8 cellular contexts compared by ENCODE assay signal in genomic region chr6:158816803-158817202, GRCh38. TPM values are rescaled to one million over a fixed set of nuclear protein-coding genes. Genes with fewer than 3 reads are reported as not detected.
DNase-seq lines count a peak whose midpoint lies in the region; ATAC-seq and TF ChIP-seq lines count a peak whose summit lies in the region.
"Not testable (repeated sequence)": the region's sequence is repeated elsewhere in the genome, so short reads cannot be mapped to it uniquely, and the experiment has no call there.

No MANE protein-coding gene starts in this region.

- not testable (repeated sequence) for H2BK5ac ChIP-seq in trophoblast cell (ENCODE audit: low read depth, low read length, poor library complexity)

- H3K27ac Mint-ChIP-seq in CD8-positive, alpha-beta memory T cell = peak overlapping the region; percentile 88 to 100 (median 99)
- H3K27ac Mint-ChIP-seq in activated CD4-positive, alpha-beta memory T cell treated with anti-CD3 and anti-CD28 coated beads for 36 hours = peak overlapping the region; percentile 99
- peak overlapping the region; percentile 97 for H3K27ac Mint-ChIP-seq in MCF 10A (ENCODE audit: low read depth, unreplicated experiment)

- TF ChIP-seq CTCF in MCF 10A (IDR thresholded peaks at IDR 0.05; ENCODE audit: unreplicated experiment); fibroblast of pulmonary artery (IDR thresholded peaks at IDR 0.05; ENCODE audit: low read length, missing control alignments); lower lobe of right lung (IDR thresholded peaks at IDR 0.05); tibial nerve (IDR thresholded peaks at IDR 0.05): not testable (repeated sequence)

- peak overlapping the region; percentile 52 for H3K4ac ChIP-seq in trophoblast cell (ENCODE audit: low read depth, low read length)

- H3K27ac ChIP-seq in CD8-positive, alpha-beta memory T cell (ENCODE audit: low read depth, low read length) = peak overlapping the region; percentile 99
- H3K27ac ChIP-seq in lower lobe of right lung (peak overlapping the region; percentile 97), trophoblast cell (ENCODE audit: low read depth, low read length) (peak overlapping the region; percentile 18), tibial nerve (peak overlapping the region; percentile 94 to 99 (median 97))

- H4K8ac ChIP-seq in trophoblast cell (ENCODE audit: low read depth, low read length) = not testable (repeated sequence)

- H3K18ac ChIP-seq in trophoblast cell (ENCODE audit: low read length) = not testable (repeated sequence)

- H3K79me2 ChIP-seq in trophoblast cell (ENCODE audit: control insufficient read depth, insufficient read depth, low read length, poor library complexity) = peaks cover 36% of the 10 kb centered on the region

- not testable (repeated sequence) for H3K23ac ChIP-seq in trophoblast cell (ENCODE audit: low read length)

- not testable (repeated sequence) for H3K27me3 Mint-ChIP-seq in CD8-positive, alpha-beta memory T cell; activated CD4-positive, alpha-beta memory T cell treated with anti-CD3 and anti-CD28 coated beads for 36 hours; MCF 10A (ENCODE audit: insufficient read depth, unreplicated experiment)

- intact Hi-C loops in activated CD4-positive, alpha-beta memory T cell treated with anti-CD3 and anti-CD28 coated beads for 36 hours (cut with micrococcal nuclease) = loop anchor here (1.0 to 2.0 kb wide), 7 partner anchors 24 to 290 kb away; no protein-coding TSS in a partner anchor
- intact Hi-C loops in MCF 10A (cut with micrococcal nuclease) = loop anchor here (1.0 kb wide), 1 partner anchor 113 kb away; no protein-coding TSS in a partner anchor
- intact Hi-C loops in lower lobe of right lung (cut with DNase I) = not testable (repeated sequence)

- not testable (repeated sequence) for H3K14ac ChIP-seq in trophoblast cell (ENCODE audit: low read length)

- H3K4me3 ChIP-seq in CD8-positive, alpha-beta memory T cell (ENCODE audit: low read length) = peak overlapping the region; percentile 94
- H3K4me3 ChIP-seq in MG63 = peak overlapping the region; percentile 74
- H3K4me3 ChIP-seq in fibroblast of pulmonary artery (replicated peaks; ENCODE audit: low read depth, low read length) = peak overlapping the region; percentile 67
- H3K4me3 ChIP-seq in lower lobe of right lung = peak overlapping the region; percentile 82
- peak overlapping the region; percentile 61 for H3K4me3 ChIP-seq in trophoblast cell (ENCODE audit: low read depth, low read length)
- peak overlapping the region; percentile 60 to 92 (median 76) for H3K4me3 ChIP-seq in tibial nerve

- H3K4me2 ChIP-seq in trophoblast cell (ENCODE audit: low read length) = peak overlapping the region; percentile 73

- H3K9me3 ChIP-seq in CD8-positive, alpha-beta memory T cell (ENCODE audit: low read length); MG63; lower lobe of right lung; trophoblast cell (ENCODE audit: insufficient read depth, low read depth, low read length); tibial nerve: not testable (repeated sequence)

- not testable (repeated sequence) for H3K27me3 ChIP-seq in CD8-positive, alpha-beta memory T cell (ENCODE audit: insufficient read depth, low read length, poor library complexity, severe bottlenecking); MG63; lower lobe of right lung (ENCODE audit: low read depth); trophoblast cell (ENCODE audit: insufficient read depth, low read length); tibial nerve

- POLR2A ChIA-PET in CD8-positive, alpha-beta memory T cell (lab: Charles Lee) = interaction anchor here (0.7 to 2.2 kb wide), 5 partner anchors 9 to 53 kb away, joined by 3 to 28 read pairs (median 7); no protein-coding TSS in a partner anchor
- POLR2A ChIA-PET in activated CD4-positive, alpha-beta memory T cell treated with anti-CD3 and anti-CD28 coated beads for 36 hours (lab: Charles Lee) = interaction anchor here (1.0 to 2.1 kb wide), 4 partner anchors 8 to 164 kb away, joined by 3 to 15 read pairs (median 7); no protein-coding TSS in a partner anchor
- POLR2A ChIA-PET in MCF 10A (lab: Yijun Ruan, JAX) = interaction anchor here (0.6 to 2.2 kb wide), 22 partner anchors 8 to 184 kb away, joined by 3 to 35 read pairs (median 4); partner anchors contain the start of gene RSPH3

- H3K36me3 ChIP-seq in CD8-positive, alpha-beta memory T cell (ENCODE audit: insufficient read depth, low read length); lower lobe of right lung; tibial nerve: not testable (repeated sequence)
- H3K36me3 ChIP-seq in MG63 = peaks cover 59% of the 10 kb centered on the region
- peaks cover 23% of the 10 kb centered on the region in 2 experiments for H3K36me3 ChIP-seq in trophoblast cell (ENCODE audit: control insufficient read depth in 1 of 2, insufficient read depth in 2 of 2, low read length in 2 of 2)

- not testable (repeated sequence) for DNase-seq in CD8-positive, alpha-beta memory T cell; MG63; activated CD4-positive, alpha-beta memory T cell treated with anti-CD3 and anti-CD28 coated beads for 36 hours; MCF 10A (ENCODE audit: unreplicated experiment); fibroblast of pulmonary artery (ENCODE audit: low read depth); lower lobe of right lung; trophoblast cell; tibial nerve (ENCODE audit: low spot score in 2 of 2)

- H3K79me1 ChIP-seq in trophoblast cell (ENCODE audit: low read length) = peaks cover 16% of the 10 kb centered on the region

- no CpG with 5 or more reads among the region's 7 CpGs for WGBS in trophoblast cell (ENCODE audit: extremely low coverage, insufficient coverage, insufficient read length)
- WGBS in tibial nerve, 2 donors = 57 to 65% methylated on average over 7 of the region's 7 CpGs

- not testable (repeated sequence) for TF ChIP-seq POLR2A in tibial nerve (IDR thresholded peaks at IDR 0.05)

- not testable (repeated sequence) for H4K12ac ChIP-seq in trophoblast cell (ENCODE audit: low read depth, low read length)

- not testable (repeated sequence) for H3K9me3 Mint-ChIP-seq in CD8-positive, alpha-beta memory T cell; activated CD4-positive, alpha-beta memory T cell treated with anti-CD3 and anti-CD28 coated beads for 36 hours; MCF 10A (ENCODE audit: unreplicated experiment)

- not testable (repeated sequence) for H3K9ac ChIP-seq in trophoblast cell (ENCODE audit: low read length)

- not testable (repeated sequence) for H2AFZ ChIP-seq in trophoblast cell (ENCODE audit: insufficient read depth, low read length, poor library complexity)

- TF ChIP-seq EP300 in tibial nerve (IDR thresholded peaks at IDR 0.05) = not testable (repeated sequence)

- peaks cover 21 to 63% (median 28%) of the 10 kb centered on the region in 3 donors for H3K36me3 Mint-ChIP-seq in CD8-positive, alpha-beta memory T cell
- peaks cover 57% of the 10 kb centered on the region for H3K36me3 Mint-ChIP-seq in activated CD4-positive, alpha-beta memory T cell treated with anti-CD3 and anti-CD28 coated beads for 36 hours
- H3K36me3 Mint-ChIP-seq in MCF 10A (ENCODE audit: insufficient read depth, unreplicated experiment) = peaks cover 39% of the 10 kb centered on the region

- peaks cover 62% of the 10 kb centered on the region for H3K4me1 ChIP-seq in CD8-positive, alpha-beta memory T cell (ENCODE audit: insufficient read depth, low read length)
- peaks cover 47% of the 10 kb centered on the region for H3K4me1 ChIP-seq in lower lobe of right lung
- peaks cover 7 to 26% of the 10 kb centered on the region in 2 experiments for H3K4me1 ChIP-seq in trophoblast cell (ENCODE audit: control insufficient read depth in 1 of 2, insufficient read depth in 2 of 2, low read length in 2 of 2)
- H3K4me1 ChIP-seq in tibial nerve = peaks cover 0 to 59% (median 40%) of the 10 kb centered on the region in 4 donors

- peaks cover 59 to 67% (median 62%) of the 10 kb centered on the region in 3 donors for H3K4me1 Mint-ChIP-seq in CD8-positive, alpha-beta memory T cell
- H3K4me1 Mint-ChIP-seq in activated CD4-positive, alpha-beta memory T cell treated with anti-CD3 and anti-CD28 coated beads for 36 hours (ENCODE audit: low read depth) = peaks cover 59% of the 10 kb centered on the region
- H3K4me1 Mint-ChIP-seq in MCF 10A (ENCODE audit: insufficient read depth, unreplicated experiment) = peaks cover 34% of the 10 kb centered on the region

- ATAC-seq in lower lobe of right lung = not testable (repeated sequence)

- not testable (repeated sequence) for BruUV-seq in MCF 10A (replicated peaks; lab: Mats Ljungman, UMichigan)

- H3K4me3 Mint-ChIP-seq in CD8-positive, alpha-beta memory T cell = peak overlapping the region; percentile 98 to 100 (median 99)
- H3K4me3 Mint-ChIP-seq in activated CD4-positive, alpha-beta memory T cell treated with anti-CD3 and anti-CD28 coated beads for 36 hours = peak overlapping the region; percentile 100
- H3K4me3 Mint-ChIP-seq in MCF 10A (ENCODE audit: unreplicated experiment) = peak overlapping the region; percentile 97

- not testable (repeated sequence) for H2BK120ac ChIP-seq in trophoblast cell (ENCODE audit: insufficient read depth, low read length, poor library complexity)

- not testable (repeated sequence) for H2AK5ac ChIP-seq in trophoblast cell (ENCODE audit: low read length)

- H2BK12ac ChIP-seq in trophoblast cell (ENCODE audit: low read length) = not testable (repeated sequence)

- not testable (repeated sequence) for H4K91ac ChIP-seq in trophoblast cell (ENCODE audit: low read depth, low read length)

- CTCF ChIA-PET in CD8-positive, alpha-beta memory T cell (lab: Charles Lee) = interaction anchor here (0.9 to 1.5 kb wide), 4 partner anchors 9 to 100 kb away, joined by 3 to 5 read pairs (median 4); no protein-coding TSS in a partner anchor
- CTCF ChIA-PET in activated CD4-positive, alpha-beta memory T cell treated with anti-CD3 and anti-CD28 coated beads for 36 hours (lab: Charles Lee) = interaction anchor here (0.8 to 0.9 kb wide), 2 partner anchors 37 to 53 kb away, joined by 3 read pairs; no protein-coding TSS in a partner anchor
- CTCF ChIA-PET in MCF 10A (lab: Yijun Ruan, JAX) = interaction anchor here (0.5 to 2.0 kb wide), 3 partner anchors 77 to 155 kb away, joined by 3 to 5 read pairs (median 4); no protein-coding TSS in a partner anchor

RNA-seq across cellular contexts. Expression of gene EZR, which starts 2.4 kb away (rescaled TPM):
- 100 to 1,000 TPM; 296 to 299 TPM for total RNA-seq in CD8-positive, alpha-beta memory T cell
- polyA plus RNA-seq in CD8-positive, alpha-beta memory T cell = 325 TPM
- 226 and 236 TPM in 2 replicates for total RNA-seq in MG63 (2014; rRNA removed; shearing (Covaris generic); ENCODE audit: low replicate concordance)
- 100 to 1,000 TPM; 255 to 256 TPM for total RNA-seq in activated CD4-positive, alpha-beta memory T cell treated with anti-CD3 and anti-CD28 coated beads for 36 hours
- total RNA-seq in MCF 10A (2022) (243 and 296 TPM in 2 replicates), lower lobe of right lung (254 TPM), tibial nerve (100 to 1,000 TPM in 3 of 4 donors, 10 to 100 TPM in 1; 83.7 to 168 (median 144) TPM)
- 490 and 492 TPM in 2 replicates for polyA plus RNA-seq in trophoblast cell (2013)

Comparison
In these comparisons a context has a peak if more than half of its experiments do, and no peak if none do; other contexts are left out.
1. H3K27ac ChIP-seq: peak in every context shown above with its lines; median percentile 99 in CD8-positive, alpha-beta memory T cell; 97 in lower lobe of right lung; 97 in tibial nerve; 18 in trophoblast cell.